28 cellular contexts compared by ENCODE assay signal in genomic region chr14:55698051-55698450, GRCh38.
A peak's percentile ranks its signal among the peaks of the same experiment; 100 is the strongest.
DNase-seq lines count a peak whose midpoint lies in the region; ATAC-seq and TF ChIP-seq lines count a peak whose summit lies in the region.
"Had no signal": no experiment of that assay in that cellular context is flagged by ENCODE, and none has a peak within 500 bp of the region (broad histone marks: within the 10 kb centered on the region; RNA-seq: fewer than 3 reads in every experiment).

No MANE protein-coding gene starts in this region.

- no peak overlapping the region for H3K9ac ChIP-seq in endodermal cell (ENCODE audit: extremely low read depth, low read length, poor library complexity, severe bottlenecking)

- peak; percentile 69 for DNase-seq in ACHN
- DNase-seq in NCI-H524 treated with DMSO at 0.1 percent for 48 hours (lab: John Stamatoyannopoulos, UW) = peak; percentile 72
- DNase-seq in endodermal cell = no peak
- peak in 2 of 3 donors; percentile 47 to 61 for DNase-seq in mucosa of descending colon
- DNase-seq in activated CD4-positive, alpha-beta T cell treated with anti-CD3 and anti-CD28 coated beads, Interleukin-2, amount 10 ng/mL, durations not matched to agents 24 days and 14 days = no peak
- no peak for DNase-seq in SIG-M5 treated with dmso at 0.1 percent for 504 hours (lab: John Stamatoyannopoulos, UW; ENCODE audit: unreplicated experiment)
- DNase-seq in SK-N-DZ (ENCODE audit: low spot score) = no peak
- DNase-seq in activated CD4-positive, alpha-beta memory T cell treated with anti-CD3 and anti-CD28 coated beads for 36 hours = no peak
- DNase-seq: activated CD4-positive, alpha-beta T cell treated with anti-CD3 and anti-CD28 coated beads for 48 hours; activated naive CD8-positive, alpha-beta T cell treated with anti-CD3 and anti-CD28 coated beads, Interleukin-2, amount 50 U/mL, for 24 hours; activated T-cell treated with anti-CD3 and anti-CD28 coated beads, Interleukin-2, amount 50 U/mL, for 4 hours; AML-193; CD8-positive, alpha-beta T cell; central memory CD4-positive, alpha-beta T cell; glutamatergic neuron; naive B cell; NCI-H1092 treated with DMSO at 0.1 percent for 48 hours; NCI-H187 treated with DMSO at 0.1 percent for 48 hours; NCI-H226; NCI-H774; stimulated activated CD4-positive, alpha-beta T cell treated with anti-CD3 and anti-CD28 coated beads, Interleukin-4, amount 100 ng/mL, for 4 hours had no signal

- intact Hi-C loops in mucosa of descending colon (cut with DNase I, micrococcal nuclease) = no loop called here
- intact Hi-C loops in activated CD4-positive, alpha-beta T cell treated with anti-CD3 and anti-CD28 coated beads, Interleukin-2, amount 10 ng/mL, durations not matched to agents 24 days and 14 days (cut with micrococcal nuclease) = no loop called here
- intact Hi-C loops in activated CD4-positive, alpha-beta memory T cell treated with anti-CD3 and anti-CD28 coated beads for 36 hours (cut with micrococcal nuclease) = loop anchor here (10.0 kb wide), 1 partner anchor 253 kb away; the partner anchor contains the start of gene TBPL2

- H3K4me3 Mint-ChIP-seq in endodermal cell = no peak overlapping the region
- no peak overlapping the region for H3K4me3 Mint-ChIP-seq in activated CD4-positive, alpha-beta T cell treated with anti-CD3 and anti-CD28 coated beads, Interleukin-2, amount 10 ng/mL, durations not matched to agents 24 days and 14 days
- H3K4me3 Mint-ChIP-seq in activated CD4-positive, alpha-beta memory T cell treated with anti-CD3 and anti-CD28 coated beads for 36 hours = no peak overlapping the region
- H3K4me3 Mint-ChIP-seq: activated naive CD8-positive, alpha-beta T cell treated with anti-CD3 and anti-CD28 coated beads, Interleukin-2, amount 50 U/mL, for 24 hours; activated T-cell treated with anti-CD3 and anti-CD28 coated beads, Interleukin-2, amount 50 U/mL, for 4 hours; CD8-positive, alpha-beta T cell; dendritic cell treated with granulocyte-macrophage colony-stimulating factor and Interleukin-4, amounts not matched to agents 40 ng/mL and 50 ng/mL, for 4 days; naive B cell; stimulated activated memory B cell treated with anti-CD40 and anti-IgM and Interleukin-4, amounts not matched to agents 10 μg/mL and 1 μg/mL and 100 μg/mL, for 72 hours; T-helper 2 cell treated with Interferon-gamma antibody and Interleukin-4, amounts not matched to agents 5 μg/mL and 100 μg/mL, for 36 hours had no signal

- in situ Hi-C loops in ACHN (cut with HindIII; ENCODE audit: low pct_ligation_motif_present, low pct_unique_long_range_greater_than_20kb, low sequenced_read_pairs) = no loop called here

- peaks cover 8% of the 10 kb centered on the region for H3K36me3 ChIP-seq in endodermal cell (ENCODE audit: control insufficient read depth, insufficient read depth, low read length)
- H3K36me3 ChIP-seq in mucosa of descending colon (ENCODE audit: low read depth) = no peaks in the 10 kb centered on the region
- H3K36me3 ChIP-seq: vagina had no signal

- no peaks in the 10 kb centered on the region for H3K27me3 ChIP-seq in endodermal cell (ENCODE audit: control insufficient read depth, insufficient read depth, low read length, poor library complexity, severe bottlenecking)
- H3K27me3 ChIP-seq: vagina had no signal

- TF ChIP-seq CTCF in endodermal cell (conservative IDR thresholded peaks at IDR 0.05) = no peak
- TF ChIP-seq CTCF in mucosa of descending colon (IDR thresholded peaks at IDR 0.05) = no peak

- H3K9me3 ChIP-seq in endodermal cell (ENCODE audit: control insufficient read depth, low read length) (peaks cover 7% of the 10 kb centered on the region), mucosa of descending colon (no peaks in the 10 kb centered on the region)
- H3K9me3 ChIP-seq: vagina had no signal

- H3K27ac Mint-ChIP-seq in endodermal cell = no peak overlapping the region
- H3K27ac Mint-ChIP-seq in activated CD4-positive, alpha-beta T cell treated with anti-CD3 and anti-CD28 coated beads, Interleukin-2, amount 10 ng/mL, durations not matched to agents 24 days and 14 days = no peak overlapping the region
- H3K27ac Mint-ChIP-seq in activated CD4-positive, alpha-beta memory T cell treated with anti-CD3 and anti-CD28 coated beads for 36 hours = no peak overlapping the region
- H3K27ac Mint-ChIP-seq: activated naive CD8-positive, alpha-beta T cell treated with anti-CD3 and anti-CD28 coated beads, Interleukin-2, amount 50 U/mL, for 24 hours; CD8-positive, alpha-beta T cell; dendritic cell treated with granulocyte-macrophage colony-stimulating factor and Interleukin-4, amounts not matched to agents 40 ng/mL and 50 ng/mL, for 4 days; naive B cell; progenitor cell of endocrine pancreas; stimulated activated memory B cell treated with anti-CD40 and anti-IgM and Interleukin-4, amounts not matched to agents 10 μg/mL and 1 μg/mL and 100 μg/mL, for 72 hours; T-helper 2 cell treated with Interferon-gamma antibody and Interleukin-4, amounts not matched to agents 5 μg/mL and 100 μg/mL, for 36 hours had no signal

- peak; percentile 84 for ATAC-seq in mucosa of descending colon
- ATAC-seq: activated naive CD8-positive, alpha-beta T cell treated with anti-CD3 and anti-CD28 coated beads, Interleukin-2, amount 50 U/mL, for 24 hours; activated T-cell treated with anti-CD3 and anti-CD28 coated beads, Interleukin-2, amount 50 U/mL, for 4 hours; CD8-positive, alpha-beta T cell; Right ventricle myocardium inferior; sciatic nerve; stimulated activated memory B cell treated with anti-CD40 and anti-IgM and Interleukin-4, amounts not matched to agents 10 μg/mL and 1 μg/mL and 100 μg/mL, for 72 hours had no signal

- H3K4me1 ChIP-seq in endodermal cell (ENCODE audit: control insufficient read depth, insufficient read depth, low read length) = peaks cover 6% of the 10 kb centered on the region
- peaks cover 8% of the 10 kb centered on the region for H3K4me1 ChIP-seq in mucosa of descending colon (ENCODE audit: low read depth)
- H3K4me1 ChIP-seq: vagina had no signal

- H3K27me3 Mint-ChIP-seq in endodermal cell (ENCODE audit: insufficient read depth) = peaks cover 43% of the 10 kb centered on the region
- H3K27me3 Mint-ChIP-seq in activated CD4-positive, alpha-beta T cell treated with anti-CD3 and anti-CD28 coated beads, Interleukin-2, amount 10 ng/mL, durations not matched to agents 24 days and 14 days = no peaks in the 10 kb centered on the region
- no peaks in the 10 kb centered on the region for H3K27me3 Mint-ChIP-seq in activated CD4-positive, alpha-beta memory T cell treated with anti-CD3 and anti-CD28 coated beads for 36 hours
- H3K27me3 Mint-ChIP-seq: activated naive CD8-positive, alpha-beta T cell treated with anti-CD3 and anti-CD28 coated beads, Interleukin-2, amount 50 U/mL, for 24 hours; dendritic cell treated with granulocyte-macrophage colony-stimulating factor and Interleukin-4, amounts not matched to agents 40 ng/mL and 50 ng/mL, for 4 days; naive B cell; progenitor cell of endocrine pancreas; stimulated activated memory B cell treated with anti-CD40 and anti-IgM and Interleukin-4, amounts not matched to agents 10 μg/mL and 1 μg/mL and 100 μg/mL, for 72 hours had no signal

- peak overlapping the region; percentile 19 for H3K27ac ChIP-seq in endodermal cell (ENCODE audit: low read depth, low read length)
- H3K27ac ChIP-seq: vagina had no signal

- POLR2A ChIA-PET in activated CD4-positive, alpha-beta memory T cell treated with anti-CD3 and anti-CD28 coated beads for 36 hours (lab: Charles Lee) = no interaction called here

- H3K36me3 Mint-ChIP-seq in endodermal cell (ENCODE audit: low read depth) = peaks cover 20% of the 10 kb centered on the region
- no peaks in the 10 kb centered on the region for H3K36me3 Mint-ChIP-seq in activated CD4-positive, alpha-beta T cell treated with anti-CD3 and anti-CD28 coated beads, Interleukin-2, amount 10 ng/mL, durations not matched to agents 24 days and 14 days (ENCODE audit: low read depth)
- H3K36me3 Mint-ChIP-seq in activated CD4-positive, alpha-beta memory T cell treated with anti-CD3 and anti-CD28 coated beads for 36 hours = peaks cover 5% of the 10 kb centered on the region

- H3K9me3 Mint-ChIP-seq in endodermal cell = peaks cover 11% of the 10 kb centered on the region
- no peaks in the 10 kb centered on the region for H3K9me3 Mint-ChIP-seq in activated CD4-positive, alpha-beta T cell treated with anti-CD3 and anti-CD28 coated beads, Interleukin-2, amount 10 ng/mL, durations not matched to agents 24 days and 14 days
- H3K9me3 Mint-ChIP-seq in activated CD4-positive, alpha-beta memory T cell treated with anti-CD3 and anti-CD28 coated beads for 36 hours = peaks cover 6% of the 10 kb centered on the region
- H3K9me3 Mint-ChIP-seq: CD8-positive, alpha-beta T cell; dendritic cell treated with granulocyte-macrophage colony-stimulating factor and Interleukin-4, amounts not matched to agents 40 ng/mL and 50 ng/mL, for 4 days; T-helper 2 cell treated with Interferon-gamma antibody and Interleukin-4, amounts not matched to agents 5 μg/mL and 100 μg/mL, for 36 hours had no signal

- WGBS in endodermal cell (ENCODE audit: insufficient coverage in 1 of 2, insufficient read length in 1 of 2), 2 experiments = 86 to 89% methylated on average over 3 to 4 of the region's 4 CpGs

- CTCF ChIA-PET in activated CD4-positive, alpha-beta memory T cell treated with anti-CD3 and anti-CD28 coated beads for 36 hours (lab: Charles Lee) = no interaction called here

- H3K4me3 ChIP-seq in endodermal cell (ENCODE audit: low read length) (no peak overlapping the region), mucosa of descending colon (no peak overlapping the region)
- H3K4me3 ChIP-seq: vagina had no signal

- peaks cover 15% of the 10 kb centered on the region for H3K4me1 Mint-ChIP-seq in endodermal cell
- peaks cover 5% of the 10 kb centered on the region for H3K4me1 Mint-ChIP-seq in activated CD4-positive, alpha-beta T cell treated with anti-CD3 and anti-CD28 coated beads, Interleukin-2, amount 10 ng/mL, durations not matched to agents 24 days and 14 days
- H3K4me1 Mint-ChIP-seq in activated CD4-positive, alpha-beta memory T cell treated with anti-CD3 and anti-CD28 coated beads for 36 hours (ENCODE audit: low read depth) = no peaks in the 10 kb centered on the region

Comparison
In these comparisons a context has a peak if more than half of its experiments do, and no peak if none do; other contexts are left out.
1. DNase-seq: peak in ACHN (single experiment), NCI-H524 treated with DMSO at 0.1 percent for 48 hours (single experiment) and mucosa of descending colon (2 of 3); none in endodermal cell (single experiment), activated CD4-positive, alpha-beta T cell treated with anti-CD3 and anti-CD28 coated beads, Interleukin-2, amount 10 ng/mL, durations not matched to agents 24 days and 14 days (single experiment), SIG-M5 treated with dmso at 0.1 percent for 504 hours (single experiment), SK-N-DZ (single experiment) and activated CD4-positive, alpha-beta memory T cell treated with anti-CD3 and anti-CD28 coated beads for 36 hours (single experiment).